Comparison of ENCODE assay signal across 8 cellular contexts in genomic region chr1:42952353-42953001, GRCh38. TPM values are rescaled to one million over a fixed set of nuclear protein-coding genes. Genes with fewer than 3 reads are reported as not detected.
A peak's percentile ranks its signal among the peaks of the same experiment; 100 is the strongest.
DNase-seq lines count a peak whose midpoint lies in the region; ATAC-seq and TF ChIP-seq lines count a peak whose summit lies in the region.

No MANE protein-coding gene starts in this region.

- H3K4me3 Mint-ChIP-seq in GM23338 (no peak overlapping the region), T-cell (peak overlapping the region; percentile 41 to 72 (median 58))

- H3K4me3 ChIP-seq in GM23338 = no peak overlapping the region; the same call in 1 of the 2 replicates

- CTCF ChIA-PET in T-cell (lab: Charles Lee) = interaction anchor here in 1 of 2 donors (0.6 to 1.4 kb wide), 6 partner anchors 15 to 1279 kb away, joined by 3 to 7 read pairs (median 5); no protein-coding TSS in a partner anchor

- ATAC-seq in GM23338 (no peak), T-cell (replicated peaks in 1 of 4) (peak; percentile 71 to 88 (median 84))

- H3K79me2 ChIP-seq in GM23338 (replicated peaks; ENCODE audit: insufficient read depth) = peaks cover 100% of the 10 kb centered on the region

- H3K36me3 Mint-ChIP-seq in GM23338 (ENCODE audit: low read depth) (peaks cover 86% of the 10 kb centered on the region), T-cell (peaks cover 25% of the 10 kb centered on the region)

- peaks cover 24% of the 10 kb centered on the region for H3K27me3 Mint-ChIP-seq in GM23338 (ENCODE audit: insufficient read depth, low read depth, poor library complexity)
- H3K27me3 Mint-ChIP-seq in T-cell = no peaks in the 10 kb centered on the region

- H3K4me1 Mint-ChIP-seq in GM23338 (peaks cover 81% of the 10 kb centered on the region), T-cell (peaks cover 90 to 93% (median 92%) of the 10 kb centered on the region in 3 donors)

- H3K36me3 ChIP-seq in GM23338 (ENCODE audit: insufficient read depth) = peaks cover 41% of the 10 kb centered on the region

- peaks cover 30% of the 10 kb centered on the region for H3F3A ChIP-seq in GM23338 (replicated peaks; ENCODE audit: low read depth)

- H3K27me3 ChIP-seq in GM23338 (ENCODE audit: insufficient read depth) = no peaks in the 10 kb centered on the region

- DNase-seq in GM13977 (ENCODE audit: low spot score) (peak; percentile 66), GM23338 (ENCODE audit: low spot score) (no peak), T-cell (peak in 16 of 34 experiments; percentile 15 to 64 (median 30)), iris pigment epithelial cell (ENCODE audit: low read depth) (peak; percentile 72), GF-D8 (lab: John Stamatoyannopoulos, UW) (no peak), cortex of kidney (lab: John Stamatoyannopoulos, UW) (no peak), NCI-H2107 (lab: John Stamatoyannopoulos, UW) (no peak), RKO (ENCODE audit: low spot score) (no peak)

- no peak overlapping the region for H3K27ac ChIP-seq in GM23338 (ENCODE audit: low read depth)

- H3K9me2 ChIP-seq in GM23338 (ENCODE audit: insufficient read depth) = no peaks in the 10 kb centered on the region

- in situ Hi-C loops in GM13977 (cut with MboI; ENCODE audit: low pct_unique_long_range_greater_than_20kb, low sequenced_read_pairs, unreplicated experiment) = no loop called here

- no peak overlapping the region for H3K27ac Mint-ChIP-seq in GM23338
- peak overlapping the region; percentile 91 to 95 for H3K27ac Mint-ChIP-seq in T-cell

- no peak overlapping the region for H2AFZ ChIP-seq in GM23338

- peak overlapping the region; percentile 35; the same call in 1 of the 2 replicates for H3K4me2 ChIP-seq in GM23338

- no peak for TF ChIP-seq CTCF in GM13977 (IDR thresholded peaks at IDR 0.05; ENCODE audit: extremely low read depth, insufficient read depth, missing control alignments)
- no peak for TF ChIP-seq CTCF in GM23338 (conservative IDR thresholded peaks at IDR 0.05; ENCODE audit: low read depth in 2 of 2)

- POLR2A ChIA-PET in T-cell (lab: Charles Lee) = interaction anchor here (0.9 to 1.0 kb wide), 2 partner anchors 11 to 15 kb away, joined by 3 read pairs; no protein-coding TSS in a partner anchor

- no peaks in the 10 kb centered on the region; the same call in 2 of the 3 replicates for H3K9me3 Mint-ChIP-seq in GM23338
- H3K9me3 Mint-ChIP-seq in T-cell = no peaks in the 10 kb centered on the region

- H3K4me1 ChIP-seq in GM23338 (ENCODE audit: insufficient read depth) = peaks cover 91% of the 10 kb centered on the region

- peaks cover 95% of the 10 kb centered on the region for H4K20me1 ChIP-seq in GM23338 (replicated peaks; ENCODE audit: insufficient read depth)

TF ChIP-seq in GM23338, 12 proteins besides CTCF, POLR2A, EP300 and RAD21 (continues in another document):
- no peak for TF ChIP-seq ZNF114 (CRISPR knock-in tag; IDR thresholded peaks at IDR 0.05)
- TF ChIP-seq NANOG (IDR thresholded peaks at IDR 0.05; ENCODE audit: borderline replicate concordance) = no peak
- no peak for TF ChIP-seq EZH2phosphoT487 (IDR thresholded peaks at IDR 0.05; ENCODE audit: unreplicated experiment)
- no peak for TF ChIP-seq POLR2AphosphoS5 (IDR thresholded peaks at IDR 0.05; ENCODE audit: low read depth)
- no peak for TF ChIP-seq ETS1 (IDR thresholded peaks at IDR 0.05)
- TF ChIP-seq ZNF462 (CRISPR knock-in tag; IDR thresholded peaks at IDR 0.05) = no peak
- TF ChIP-seq CREB1 (CRISPR knock-in tag; IDR thresholded peaks at IDR 0.05; ENCODE audit: low read depth) = no peak
- TF ChIP-seq JUNB (IDR thresholded peaks at IDR 0.05; ENCODE audit: unreplicated experiment) = no peak
- no peak for TF ChIP-seq ZNF331 (CRISPR knock-in tag; IDR thresholded peaks at IDR 0.05; ENCODE audit: low read depth)
- TF ChIP-seq EZH2 (IDR thresholded peaks at IDR 0.05; ENCODE audit: low read depth, unreplicated experiment) = no peak
- no peak for TF ChIP-seq STAT1 (IDR thresholded peaks at IDR 0.05; ENCODE audit: unreplicated experiment)

RNA-seq across cellular contexts. Expression of gene SLC2A1, which starts 6.2 kb away (rescaled TPM):
- 305 and 479 TPM in 2 replicates for total RNA-seq in GM23338 (2014; rRNA removed; shearing (Covaris generic))
- 63.9 and 66.1 TPM in 2 replicates for polyA plus RNA-seq in GM23338 (2016; fragmentation: Nextera tagmentation; extraction: Ambion mirVana)
- total RNA-seq in T-cell = 10 to 100 TPM; 72.0 to 91.7 (median 83.9) TPM

Comparison
In these comparisons a context has a peak if more than half of its experiments do, and no peak if none do; other contexts are left out.
1. DNase-seq: peak in GM13977 (single experiment) and iris pigment epithelial cell (single experiment); none in GM23338 (single experiment), GF-D8 (single experiment), cortex of kidney (single experiment), NCI-H2107 (single experiment) and RKO (single experiment).